In the genomic region with DNA sequence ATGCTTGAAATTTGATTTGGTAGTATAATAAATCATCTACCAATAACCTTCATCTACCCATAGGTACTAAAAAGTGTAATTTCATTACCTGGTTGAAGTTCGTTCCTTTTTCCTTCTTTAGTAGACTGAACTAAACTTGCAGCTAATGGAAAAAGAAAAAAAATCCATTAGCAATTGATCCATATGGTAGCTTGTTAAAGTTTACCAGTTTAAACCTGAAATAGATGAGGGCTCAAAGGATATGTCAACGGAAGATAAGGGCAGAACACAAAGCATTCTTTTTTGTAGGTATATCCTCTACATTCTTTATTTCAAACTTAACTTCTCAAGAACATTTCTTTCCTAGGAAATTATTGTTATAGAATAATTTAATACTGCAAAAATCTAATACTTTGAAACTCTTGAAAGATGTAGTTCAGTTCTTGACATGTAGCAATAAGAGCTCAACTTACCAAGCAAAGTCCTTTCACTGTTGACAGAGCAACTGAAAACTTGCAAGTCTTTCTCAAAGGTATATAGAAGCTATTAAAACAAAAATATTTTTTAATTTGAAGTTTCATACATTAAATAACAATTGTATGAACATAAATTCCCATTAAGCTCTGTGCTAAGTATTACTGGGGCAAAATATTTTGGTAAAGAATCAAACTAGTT, we compare ENCODE assay signal across 2 cellular contexts.
A peak's percentile ranks its signal among the peaks of the same experiment; 100 is the strongest.
TF ChIP-seq lines count a peak whose summit lies in the region.

No MANE protein-coding gene starts in this region.

TF ChIP-seq in A549, 52 proteins besides CTCF, POLR2A, EP300 and RAD21:
- no peak for TF ChIP-seq CHD4 (IDR thresholded peaks at IDR 0.05; ENCODE audit: borderline replicate concordance)
- TF ChIP-seq, protein P1, sequence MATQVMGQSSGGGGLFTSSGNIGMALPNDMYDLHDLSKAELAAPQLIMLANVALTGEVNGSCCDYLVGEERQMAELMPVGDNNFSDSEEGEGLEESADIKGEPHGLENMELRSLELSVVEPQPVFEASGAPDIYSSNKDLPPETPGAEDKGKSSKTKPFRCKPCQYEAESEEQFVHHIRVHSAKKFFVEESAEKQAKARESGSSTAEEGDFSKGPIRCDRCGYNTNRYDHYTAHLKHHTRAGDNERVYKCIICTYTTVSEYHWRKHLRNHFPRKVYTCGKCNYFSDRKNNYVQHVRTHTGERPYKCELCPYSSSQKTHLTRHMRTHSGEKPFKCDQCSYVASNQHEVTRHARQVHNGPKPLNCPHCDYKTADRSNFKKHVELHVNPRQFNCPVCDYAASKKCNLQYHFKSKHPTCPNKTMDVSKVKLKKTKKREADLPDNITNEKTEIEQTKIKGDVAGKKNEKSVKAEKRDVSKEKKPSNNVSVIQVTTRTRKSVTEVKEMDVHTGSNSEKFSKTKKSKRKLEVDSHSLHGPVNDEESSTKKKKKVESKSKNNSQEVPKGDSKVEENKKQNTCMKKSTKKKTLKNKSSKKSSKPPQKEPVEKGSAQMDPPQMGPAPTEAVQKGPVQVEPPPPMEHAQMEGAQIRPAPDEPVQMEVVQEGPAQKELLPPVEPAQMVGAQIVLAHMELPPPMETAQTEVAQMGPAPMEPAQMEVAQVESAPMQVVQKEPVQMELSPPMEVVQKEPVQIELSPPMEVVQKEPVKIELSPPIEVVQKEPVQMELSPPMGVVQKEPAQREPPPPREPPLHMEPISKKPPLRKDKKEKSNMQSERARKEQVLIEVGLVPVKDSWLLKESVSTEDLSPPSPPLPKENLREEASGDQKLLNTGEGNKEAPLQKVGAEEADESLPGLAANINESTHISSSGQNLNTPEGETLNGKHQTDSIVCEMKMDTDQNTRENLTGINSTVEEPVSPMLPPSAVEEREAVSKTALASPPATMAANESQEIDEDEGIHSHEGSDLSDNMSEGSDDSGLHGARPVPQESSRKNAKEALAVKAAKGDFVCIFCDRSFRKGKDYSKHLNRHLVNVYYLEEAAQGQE (IDR thresholded peaks at IDR 0.05) = no peak
- no peak for TF ChIP-seq KDM1A (IDR thresholded peaks at IDR 0.05; ENCODE audit: low read depth)
- no peak for TF ChIP-seq CBX8 (IDR thresholded peaks at IDR 0.05)
- TF ChIP-seq ZC3H11A (IDR thresholded peaks at IDR 0.05) = no peak
- TF ChIP-seq MYC (IDR thresholded peaks at IDR 0.05; ENCODE audit: borderline replicate concordance, low read length) = no peak
- TF ChIP-seq ZSCAN20 (CRISPR knock-in tag; IDR thresholded peaks at IDR 0.05) = no peak

TF ChIP-seq in HepG2, 621 proteins besides CTCF, POLR2A, EP300 and RAD21 (continues in another document):
- TF ChIP-seq GATAD2A (CRISPR knock-in tag; IDR thresholded peaks at IDR 0.05) (peak; percentile 46; the same call in 1 of the 2 replicates), RNF2 (conservative IDR thresholded peaks at IDR 0.05; ENCODE audit: low read depth) (no peak), CREM (IDR thresholded peaks at IDR 0.05) (peak; percentile 53; the same call in 1 of the 2 replicates), CREM (CRISPR knock-in tag; IDR thresholded peaks at IDR 0.05) (no peak), ZMYM4 (CRISPR knock-in tag; IDR thresholded peaks at IDR 0.05) (no peak), SIX1 (CRISPR knock-in tag; IDR thresholded peaks at IDR 0.05; ENCODE audit: borderline replicate concordance) (0 out of 2 replicates have a peak, but pooled peaks have one; percentile 17), MLLT10 (CRISPR knock-in tag; IDR thresholded peaks at IDR 0.05) (no peak), NCOA5 (CRISPR knock-in tag; IDR thresholded peaks at IDR 0.05) (no peak), ZNF263 (CRISPR knock-in tag; IDR thresholded peaks at IDR 0.05) (no peak), ZBTB7B (CRISPR knock-in tag; IDR thresholded peaks at IDR 0.05) (no peak), ZNF337 (CRISPR knock-in tag; IDR thresholded peaks at IDR 0.05; ENCODE audit: borderline replicate concordance, low read depth) (no peak), MED1 (CRISPR knock-in tag; IDR thresholded peaks at IDR 0.05) (peak; percentile 12; the same call in 1 of the 2 replicates), SYNCRIP (IDR thresholded peaks at IDR 0.05; ENCODE audit: insufficient read depth, low read depth, low read length) (no peak), ZNF569 (CRISPR knock-in tag; IDR thresholded peaks at IDR 0.05; ENCODE audit: borderline replicate concordance) (no peak), SOX13 (IDR thresholded peaks at IDR 0.05) (no peak), SOX13 (CRISPR knock-in tag; conservative IDR thresholded peaks at IDR 0.05 in 1 of 2, IDR thresholded peaks at IDR 0.05 in 1 of 2) (peak in 1 of 2 experiments; percentile 44; a peak in 1 of 4 replicates), HOXA5 (CRISPR knock-in tag; IDR thresholded peaks at IDR 0.05) (no peak), RXRB (CRISPR knock-in tag; IDR thresholded peaks at IDR 0.05; ENCODE audit: borderline replicate concordance) (peak; percentile 28; the same call in 1 of the 2 replicates), RARA (CRISPR knock-in tag; IDR thresholded peaks at IDR 0.05) (no peak), THYN1 (CRISPR knock-in tag; IDR thresholded peaks at IDR 0.05; ENCODE audit: borderline replicate concordance, low read depth) (no peak), ZNF773 (CRISPR knock-in tag; IDR thresholded peaks at IDR 0.05; ENCODE audit: borderline replicate concordance) (no peak), ZNF7 (CRISPR knock-in tag; IDR thresholded peaks at IDR 0.05) (no peak)
- TF ChIP-seq, protein P2, sequence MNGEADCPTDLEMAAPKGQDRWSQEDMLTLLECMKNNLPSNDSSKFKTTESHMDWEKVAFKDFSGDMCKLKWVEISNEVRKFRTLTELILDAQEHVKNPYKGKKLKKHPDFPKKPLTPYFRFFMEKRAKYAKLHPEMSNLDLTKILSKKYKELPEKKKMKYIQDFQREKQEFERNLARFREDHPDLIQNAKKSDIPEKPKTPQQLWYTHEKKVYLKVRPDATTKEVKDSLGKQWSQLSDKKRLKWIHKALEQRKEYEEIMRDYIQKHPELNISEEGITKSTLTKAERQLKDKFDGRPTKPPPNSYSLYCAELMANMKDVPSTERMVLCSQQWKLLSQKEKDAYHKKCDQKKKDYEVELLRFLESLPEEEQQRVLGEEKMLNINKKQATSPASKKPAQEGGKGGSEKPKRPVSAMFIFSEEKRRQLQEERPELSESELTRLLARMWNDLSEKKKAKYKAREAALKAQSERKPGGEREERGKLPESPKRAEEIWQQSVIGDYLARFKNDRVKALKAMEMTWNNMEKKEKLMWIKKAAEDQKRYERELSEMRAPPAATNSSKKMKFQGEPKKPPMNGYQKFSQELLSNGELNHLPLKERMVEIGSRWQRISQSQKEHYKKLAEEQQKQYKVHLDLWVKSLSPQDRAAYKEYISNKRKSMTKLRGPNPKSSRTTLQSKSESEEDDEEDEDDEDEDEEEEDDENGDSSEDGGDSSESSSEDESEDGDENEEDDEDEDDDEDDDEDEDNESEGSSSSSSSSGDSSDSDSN (CRISPR knock-in tag; IDR thresholded peaks at IDR 0.05) = no peak
- TF ChIP-seq, protein P3, sequence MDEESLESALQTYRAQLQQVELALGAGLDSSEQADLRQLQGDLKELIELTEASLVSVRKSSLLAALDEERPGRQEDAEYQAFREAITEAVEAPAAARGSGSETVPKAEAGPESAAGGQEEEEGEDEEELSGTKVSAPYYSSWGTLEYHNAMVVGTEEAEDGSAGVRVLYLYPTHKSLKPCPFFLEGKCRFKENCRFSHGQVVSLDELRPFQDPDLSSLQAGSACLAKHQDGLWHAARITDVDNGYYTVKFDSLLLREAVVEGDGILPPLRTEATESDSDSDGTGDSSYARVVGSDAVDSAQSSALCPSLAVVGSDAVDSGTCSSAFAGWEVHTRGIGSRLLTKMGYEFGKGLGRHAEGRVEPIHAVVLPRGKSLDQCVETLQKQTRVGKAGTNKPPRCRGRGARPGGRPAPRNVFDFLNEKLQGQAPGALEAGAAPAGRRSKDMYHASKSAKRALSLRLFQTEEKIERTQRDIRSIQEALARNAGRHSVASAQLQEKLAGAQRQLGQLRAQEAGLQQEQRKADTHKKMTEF (CRISPR knock-in tag; IDR thresholded peaks at IDR 0.05) = 0 out of 2 replicates have a peak, but pooled peaks have one; percentile 25
- TF ChIP-seq, protein P4, sequence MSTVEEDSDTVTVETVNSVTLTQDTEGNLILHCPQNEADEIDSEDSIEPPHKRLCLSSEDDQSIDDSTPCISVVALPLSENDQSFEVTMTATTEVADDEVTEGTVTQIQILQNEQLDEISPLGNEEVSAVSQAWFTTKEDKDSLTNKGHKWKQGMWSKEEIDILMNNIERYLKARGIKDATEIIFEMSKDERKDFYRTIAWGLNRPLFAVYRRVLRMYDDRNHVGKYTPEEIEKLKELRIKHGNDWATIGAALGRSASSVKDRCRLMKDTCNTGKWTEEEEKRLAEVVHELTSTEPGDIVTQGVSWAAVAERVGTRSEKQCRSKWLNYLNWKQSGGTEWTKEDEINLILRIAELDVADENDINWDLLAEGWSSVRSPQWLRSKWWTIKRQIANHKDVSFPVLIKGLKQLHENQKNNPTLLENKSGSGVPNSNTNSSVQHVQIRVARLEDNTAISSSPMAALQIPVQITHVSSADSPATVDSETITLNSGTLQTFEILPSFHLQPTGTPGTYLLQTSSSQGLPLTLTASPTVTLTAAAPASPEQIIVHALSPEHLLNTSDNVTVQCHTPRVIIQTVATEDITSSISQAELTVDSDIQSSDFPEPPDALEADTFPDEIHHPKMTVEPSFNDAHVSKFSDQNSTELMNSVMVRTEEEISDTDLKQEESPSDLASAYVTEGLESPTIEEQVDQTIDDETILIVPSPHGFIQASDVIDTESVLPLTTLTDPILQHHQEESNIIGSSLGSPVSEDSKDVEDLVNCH (CRISPR knock-in tag; IDR thresholded peaks at IDR 0.05) = no peak
- TF ChIP-seq, protein P5, sequence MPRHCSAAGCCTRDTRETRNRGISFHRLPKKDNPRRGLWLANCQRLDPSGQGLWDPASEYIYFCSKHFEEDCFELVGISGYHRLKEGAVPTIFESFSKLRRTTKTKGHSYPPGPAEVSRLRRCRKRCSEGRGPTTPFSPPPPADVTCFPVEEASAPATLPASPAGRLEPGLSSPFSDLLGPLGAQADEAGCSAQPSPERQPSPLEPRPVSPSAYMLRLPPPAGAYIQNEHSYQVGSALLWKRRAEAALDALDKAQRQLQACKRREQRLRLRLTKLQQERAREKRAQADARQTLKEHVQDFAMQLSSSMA (CRISPR knock-in tag; IDR thresholded peaks at IDR 0.05) = no peak
- TF ChIP-seq, protein P6, sequence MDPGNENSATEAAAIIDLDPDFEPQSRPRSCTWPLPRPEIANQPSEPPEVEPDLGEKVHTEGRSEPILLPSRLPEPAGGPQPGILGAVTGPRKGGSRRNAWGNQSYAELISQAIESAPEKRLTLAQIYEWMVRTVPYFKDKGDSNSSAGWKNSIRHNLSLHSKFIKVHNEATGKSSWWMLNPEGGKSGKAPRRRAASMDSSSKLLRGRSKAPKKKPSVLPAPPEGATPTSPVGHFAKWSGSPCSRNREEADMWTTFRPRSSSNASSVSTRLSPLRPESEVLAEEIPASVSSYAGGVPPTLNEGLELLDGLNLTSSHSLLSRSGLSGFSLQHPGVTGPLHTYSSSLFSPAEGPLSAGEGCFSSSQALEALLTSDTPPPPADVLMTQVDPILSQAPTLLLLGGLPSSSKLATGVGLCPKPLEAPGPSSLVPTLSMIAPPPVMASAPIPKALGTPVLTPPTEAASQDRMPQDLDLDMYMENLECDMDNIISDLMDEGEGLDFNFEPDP (CRISPR knock-in tag; conservative IDR thresholded peaks at IDR 0.05) = no peak
- TF ChIP-seq, protein P7, sequence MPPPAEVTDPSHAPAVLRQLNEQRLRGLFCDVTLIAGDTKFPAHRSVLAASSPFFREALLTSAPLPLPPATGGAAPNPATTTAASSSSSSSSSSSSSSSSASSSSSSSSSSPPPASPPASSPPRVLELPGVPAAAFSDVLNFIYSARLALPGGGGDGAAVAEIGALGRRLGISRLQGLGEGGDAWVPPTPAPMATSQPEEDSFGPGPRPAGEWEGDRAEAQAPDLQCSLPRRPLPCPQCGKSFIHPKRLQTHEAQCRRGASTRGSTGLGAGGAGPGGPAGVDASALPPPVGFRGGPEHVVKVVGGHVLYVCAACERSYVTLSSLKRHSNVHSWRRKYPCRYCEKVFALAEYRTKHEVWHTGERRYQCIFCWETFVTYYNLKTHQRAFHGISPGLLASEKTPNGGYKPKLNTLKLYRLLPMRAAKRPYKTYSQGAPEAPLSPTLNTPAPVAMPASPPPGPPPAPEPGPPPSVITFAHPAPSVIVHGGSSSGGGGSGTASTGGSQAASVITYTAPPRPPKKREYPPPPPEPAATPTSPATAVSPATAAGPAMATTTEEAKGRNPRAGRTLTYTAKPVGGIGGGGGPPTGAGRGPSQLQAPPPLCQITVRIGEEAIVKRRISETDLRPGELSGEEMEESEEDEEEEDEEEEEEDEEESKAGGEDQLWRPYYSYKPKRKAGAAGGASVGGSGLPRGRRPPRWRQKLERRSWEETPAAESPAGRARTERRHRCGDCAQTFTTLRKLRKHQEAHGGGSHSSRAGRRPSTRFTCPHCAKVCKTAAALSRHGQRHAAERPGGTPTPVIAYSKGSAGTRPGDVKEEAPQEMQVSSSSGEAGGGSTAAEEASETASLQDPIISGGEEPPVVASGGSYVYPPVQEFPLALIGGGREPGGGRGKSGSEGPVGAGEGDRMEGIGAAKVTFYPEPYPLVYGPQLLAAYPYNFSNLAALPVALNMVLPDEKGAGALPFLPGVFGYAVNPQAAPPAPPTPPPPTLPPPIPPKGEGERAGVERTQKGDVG (CRISPR knock-in tag; IDR thresholded peaks at IDR 0.05; ENCODE audit: borderline replicate concordance) = no peak
- TF ChIP-seq, protein P8, sequence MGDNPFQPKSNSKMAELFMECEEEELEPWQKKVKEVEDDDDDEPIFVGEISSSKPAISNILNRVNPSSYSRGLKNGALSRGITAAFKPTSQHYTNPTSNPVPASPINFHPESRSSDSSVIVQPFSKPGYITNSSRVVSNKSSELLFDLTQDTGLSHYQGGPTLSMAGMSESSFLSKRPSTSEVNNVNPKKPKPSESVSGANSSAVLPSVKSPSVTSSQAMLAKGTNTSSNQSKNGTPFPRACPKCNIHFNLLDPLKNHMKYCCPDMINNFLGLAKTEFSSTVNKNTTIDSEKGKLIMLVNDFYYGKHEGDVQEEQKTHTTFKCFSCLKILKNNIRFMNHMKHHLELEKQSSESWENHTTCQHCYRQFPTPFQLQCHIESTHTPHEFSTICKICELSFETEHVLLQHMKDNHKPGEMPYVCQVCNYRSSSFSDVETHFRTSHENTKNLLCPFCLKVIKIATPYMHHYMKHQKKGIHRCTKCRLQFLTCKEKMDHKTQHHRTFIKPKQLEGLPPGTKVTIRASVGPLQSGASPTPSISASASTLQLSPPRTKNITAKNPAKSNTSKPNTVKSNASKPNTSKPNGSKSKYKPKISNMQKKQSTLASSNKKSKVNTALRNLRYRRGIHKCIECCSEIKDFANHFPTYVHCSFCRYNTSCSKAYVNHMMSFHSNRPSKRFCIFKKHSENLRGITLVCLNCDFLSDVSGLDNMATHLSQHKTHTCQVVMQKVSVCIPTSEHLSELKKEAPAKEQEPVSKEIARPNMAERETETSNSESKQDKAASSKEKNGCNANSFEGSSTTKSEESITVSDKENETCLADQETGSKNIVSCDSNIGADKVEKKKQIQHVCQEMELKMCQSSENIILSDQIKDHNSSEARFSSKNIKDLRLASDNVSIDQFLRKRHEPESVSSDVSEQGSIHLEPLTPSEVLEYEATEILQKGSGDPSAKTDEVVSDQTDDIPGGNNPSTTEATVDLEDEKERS (CRISPR knock-in tag; IDR thresholded peaks at IDR 0.05) = 0 out of 2 replicates have a peak, but pooled peaks have one; percentile 50
- TF ChIP-seq, protein P9, sequence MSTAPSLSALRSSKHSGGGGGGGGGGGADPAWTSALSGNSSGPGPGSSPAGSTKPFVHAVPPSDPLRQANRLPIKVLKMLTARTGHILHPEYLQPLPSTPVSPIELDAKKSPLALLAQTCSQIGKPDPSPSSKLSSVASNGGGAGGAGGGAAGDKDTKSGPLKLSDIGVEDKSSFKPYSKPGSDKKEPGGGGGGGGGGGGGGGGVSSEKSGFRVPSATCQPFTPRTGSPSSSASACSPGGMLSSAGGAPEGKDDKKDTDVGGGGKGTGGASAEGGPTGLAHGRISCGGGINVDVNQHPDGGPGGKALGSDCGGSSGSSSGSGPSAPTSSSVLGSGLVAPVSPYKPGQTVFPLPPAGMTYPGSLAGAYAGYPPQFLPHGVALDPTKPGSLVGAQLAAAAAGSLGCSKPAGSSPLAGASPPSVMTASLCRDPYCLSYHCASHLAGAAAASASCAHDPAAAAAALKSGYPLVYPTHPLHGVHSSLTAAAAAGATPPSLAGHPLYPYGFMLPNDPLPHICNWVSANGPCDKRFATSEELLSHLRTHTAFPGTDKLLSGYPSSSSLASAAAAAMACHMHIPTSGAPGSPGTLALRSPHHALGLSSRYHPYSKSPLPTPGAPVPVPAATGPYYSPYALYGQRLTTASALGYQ (CRISPR knock-in tag; IDR thresholded peaks at IDR 0.05) = 0 out of 2 replicates have a peak, but pooled peaks have one; percentile 37
